Comparison of ENCODE assay signal across 18 cellular contexts in the genomic region with DNA sequence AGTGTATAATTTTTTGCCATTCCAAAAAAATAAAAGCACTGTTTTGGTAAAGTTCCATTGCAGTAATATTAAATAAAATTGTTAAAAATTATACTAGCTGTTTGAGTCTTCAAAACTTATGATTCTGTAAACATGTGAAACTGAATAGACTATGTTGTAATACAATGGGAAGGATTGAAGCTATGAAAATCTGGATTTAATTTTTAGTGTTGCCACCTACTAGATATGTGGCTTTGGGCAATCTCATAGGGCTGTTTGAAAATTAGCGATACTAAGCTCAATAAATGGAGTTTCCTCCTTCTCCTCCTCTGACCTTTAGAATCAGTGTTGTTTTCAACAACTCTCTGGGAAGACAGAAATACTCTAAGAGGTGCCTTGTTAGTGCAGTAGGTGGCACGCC.
"Had no signal": no experiment of that assay in that cellular context is flagged by ENCODE, and none has a peak within 500 bp of the region (broad histone marks: within the 10 kb centered on the region; RNA-seq: fewer than 3 reads in every experiment).

No MANE protein-coding gene starts in this region.

- H3K27me3 Mint-ChIP-seq: activated naive CD8-positive, alpha-beta T cell treated with anti-CD3 and anti-CD28 coated beads for 36 hours; activated T-helper 17 cell treated with anti-CD3 and anti-CD28 coated beads, Interleukin-2, amount 50 U/mL, for 72 hours; naive thymus-derived CD8-positive, alpha-beta T cell; T-helper 17 cell had no signal

- H3K4me3 ChIP-seq: lung had no signal

- H3K27me3 ChIP-seq: foreskin keratinocyte had no signal

- H3K9me3 Mint-ChIP-seq: activated naive CD8-positive, alpha-beta T cell treated with anti-CD3 and anti-CD28 coated beads for 36 hours; activated T-helper 17 cell treated with anti-CD3 and anti-CD28 coated beads, Interleukin-2, amount 50 U/mL, for 72 hours; naive thymus-derived CD8-positive, alpha-beta T cell had no signal

- H3K27ac Mint-ChIP-seq: activated CD8-positive, alpha-beta T cell treated with anti-CD3 and anti-CD28 coated beads, Interleukin-2, amount 10 ng/mL, durations not matched to agents 7 days and 5 days; activated naive CD8-positive, alpha-beta T cell treated with anti-CD3 and anti-CD28 coated beads for 36 hours; activated T-helper 17 cell treated with anti-CD3 and anti-CD28 coated beads, Interleukin-2, amount 50 U/mL, for 72 hours; T-helper 17 cell had no signal

- ATAC-seq: activated CD8-positive, alpha-beta T cell treated with anti-CD3 and anti-CD28 coated beads, Interleukin-2, amount 10 ng/mL, durations not matched to agents 7 days and 5 days; activated T-helper 17 cell treated with anti-CD3 and anti-CD28 coated beads, Interleukin-2, amount 50 U/mL, for 72 hours; foreskin keratinocyte; naive thymus-derived CD8-positive, alpha-beta T cell; T-helper 17 cell had no signal

- H3K4me3 Mint-ChIP-seq: activated CD8-positive, alpha-beta T cell treated with anti-CD3 and anti-CD28 coated beads, Interleukin-2, amount 10 ng/mL, durations not matched to agents 7 days and 5 days; activated naive CD8-positive, alpha-beta T cell treated with anti-CD3 and anti-CD28 coated beads for 36 hours; activated T-helper 17 cell treated with anti-CD3 and anti-CD28 coated beads, Interleukin-2, amount 50 U/mL, for 72 hours; naive thymus-derived CD8-positive, alpha-beta T cell; T-helper 17 cell had no signal

- DNase-seq: activated CD4-positive, alpha-beta T cell treated with anti-CD3 and anti-CD28 coated beads for 1 hour; activated CD4-positive, alpha-beta T cell treated with anti-CD3 and anti-CD28 coated beads, Interleukin-2, amount 50 U/mL, for 1 hour; activated CD8-positive, alpha-beta T cell treated with anti-CD3 and anti-CD28 coated beads, Interleukin-2, amount 10 ng/mL, durations not matched to agents 7 days and 5 days; activated naive CD4-positive, alpha-beta T cell treated with Interleukin-2 at 50 U/mL for 16 hours; activated naive CD8-positive, alpha-beta T cell treated with anti-CD3 and anti-CD28 coated beads for 36 hours; activated T-cell treated with anti-CD3 and anti-CD28 coated beads, Interleukin-2, amount 50 U/mL, for 1 hour; amniotic stem cell; cerebellar nuclear complex; cortex of kidney; foreskin keratinocyte; naive thymus-derived CD8-positive, alpha-beta T cell; stimulated activated CD4-positive, alpha-beta T cell treated with anti-CD3 and anti-CD28 coated beads, Interleukin-4, amount 100 ng/mL, for 24 hours; stimulated activated naive CD4-positive, alpha-beta T cell treated with Interleukin-2 at 50 U/mL for 16 hours; SW 1271; T-helper 17 cell had no signal

- H3K27ac ChIP-seq: epithelial cell of prostate, foreskin keratinocyte had no signal
